ENCODE assay signal across 22 cellular contexts in the genomic region with DNA sequence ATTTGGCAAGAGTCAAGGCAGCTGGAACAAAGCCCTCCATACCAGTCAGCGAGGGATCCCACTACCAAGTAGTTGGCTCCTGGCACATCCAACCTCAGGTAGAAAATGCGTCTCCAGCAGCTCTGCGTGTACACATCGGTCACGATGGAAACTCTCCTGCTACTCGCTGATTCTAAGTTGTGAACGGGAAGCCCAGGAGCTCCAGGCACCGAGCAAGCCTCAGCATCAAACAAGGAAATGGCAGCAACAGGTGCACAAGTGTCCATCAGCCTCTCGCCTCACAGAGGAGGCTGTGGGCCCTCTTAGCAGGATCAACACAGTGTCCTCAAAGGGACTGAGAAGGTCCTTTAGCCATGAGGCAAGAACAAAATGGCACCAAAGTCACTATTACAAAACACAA.
"Had no signal": no experiment of that assay in that cellular context is flagged by ENCODE, and none has a peak within 500 bp of the region (broad histone marks: within the 10 kb centered on the region; RNA-seq: fewer than 3 reads in every experiment).

No MANE protein-coding gene starts in this region.

- H3K36me3 ChIP-seq: adrenal gland, MG63 had no signal

- DNase-seq: activated CD4-positive, alpha-beta memory T cell treated with anti-CD3 and anti-CD28 coated beads, Interleukin-2, amount 10 ng/mL, durations not matched to agents 7 days and 5 days; activated CD4-positive, alpha-beta T cell treated with anti-CD3 and anti-CD28 coated beads for 36 hours; activated CD4-positive, alpha-beta T cell treated with anti-CD3 and anti-CD28 coated beads, Interleukin-2, amount 50 U/mL, for 1 hour; activated naive CD4-positive, alpha-beta T cell treated with anti-CD3 and anti-CD28 coated beads, Interleukin-2, amount 50 U/mL, for 16 hours; activated naive CD8-positive, alpha-beta T cell treated with anti-CD3 and anti-CD28 coated beads, Interleukin-2, amount 10 ng/mL, durations not matched to agents 7 days and 5 days; activated T-cell treated with anti-CD3 and anti-CD28 coated beads, Interleukin-2, amount 50 U/mL, for 4 hours; anterior cingulate cortex; MG63; MV-4-11; NCI-H1092 treated with DMSO at 0.1 percent for 48 hours; NCI-H1417 treated with DMSO at 0.1 percent for 48 hours; NCI-H1694; NCI-H2081; NCI-H446; NCI-H524; SIG-M5; T-cell; T-helper 2 cell; T1000 had no signal

- H3K4me1 Mint-ChIP-seq: activated CD4-positive, alpha-beta memory T cell treated with anti-CD3 and anti-CD28 coated beads, Interleukin-2, amount 10 ng/mL, durations not matched to agents 7 days and 5 days; activated CD4-positive, alpha-beta T cell treated with anti-CD3 and anti-CD28 coated beads for 36 hours; activated naive CD8-positive, alpha-beta T cell treated with anti-CD3 and anti-CD28 coated beads, Interleukin-2, amount 10 ng/mL, durations not matched to agents 7 days and 5 days; activated T-helper 17 cell treated with anti-CD3 and anti-CD28 coated beads, Interleukin-2, amount 50 U/mL, for 72 hours; T-cell had no signal

- H3K4me3 ChIP-seq: adrenal gland, MG63 had no signal

- H3K27me3 Mint-ChIP-seq: activated CD4-positive, alpha-beta memory T cell treated with anti-CD3 and anti-CD28 coated beads, Interleukin-2, amount 10 ng/mL, durations not matched to agents 7 days and 5 days; activated CD4-positive, alpha-beta T cell treated with anti-CD3 and anti-CD28 coated beads for 36 hours; activated naive CD8-positive, alpha-beta T cell treated with anti-CD3 and anti-CD28 coated beads, Interleukin-2, amount 10 ng/mL, durations not matched to agents 7 days and 5 days had no signal

- H3K36me3 Mint-ChIP-seq: activated naive CD8-positive, alpha-beta T cell treated with anti-CD3 and anti-CD28 coated beads, Interleukin-2, amount 10 ng/mL, durations not matched to agents 7 days and 5 days; T-cell had no signal

- H3K9me3 Mint-ChIP-seq: activated naive CD8-positive, alpha-beta T cell treated with anti-CD3 and anti-CD28 coated beads, Interleukin-2, amount 10 ng/mL, durations not matched to agents 7 days and 5 days; activated T-helper 17 cell treated with anti-CD3 and anti-CD28 coated beads, Interleukin-2, amount 50 U/mL, for 72 hours had no signal

- H3K9me3 ChIP-seq: adrenal gland, MG63 had no signal

- H3K4me1 ChIP-seq: adrenal gland had no signal

- ATAC-seq: activated CD4-positive, alpha-beta T cell treated with anti-CD3 and anti-CD28 coated beads for 36 hours; activated T-cell treated with anti-CD3 and anti-CD28 coated beads, Interleukin-2, amount 50 U/mL, for 4 hours; activated T-helper 17 cell treated with anti-CD3 and anti-CD28 coated beads, Interleukin-2, amount 50 U/mL, for 72 hours; T-cell had no signal

- FAIRE-seq: TTC549 had no signal

- H3K27ac ChIP-seq: adrenal gland had no signal

- H3K27ac Mint-ChIP-seq: activated CD4-positive, alpha-beta memory T cell treated with anti-CD3 and anti-CD28 coated beads, Interleukin-2, amount 10 ng/mL, durations not matched to agents 7 days and 5 days; activated CD4-positive, alpha-beta T cell treated with anti-CD3 and anti-CD28 coated beads for 36 hours; activated naive CD8-positive, alpha-beta T cell treated with anti-CD3 and anti-CD28 coated beads, Interleukin-2, amount 10 ng/mL, durations not matched to agents 7 days and 5 days; activated T-helper 17 cell treated with anti-CD3 and anti-CD28 coated beads, Interleukin-2, amount 50 U/mL, for 72 hours; T-cell had no signal

- H3K4me3 Mint-ChIP-seq: activated CD4-positive, alpha-beta memory T cell treated with anti-CD3 and anti-CD28 coated beads, Interleukin-2, amount 10 ng/mL, durations not matched to agents 7 days and 5 days; activated CD4-positive, alpha-beta T cell treated with anti-CD3 and anti-CD28 coated beads for 36 hours; activated naive CD8-positive, alpha-beta T cell treated with anti-CD3 and anti-CD28 coated beads, Interleukin-2, amount 10 ng/mL, durations not matched to agents 7 days and 5 days; activated T-cell treated with anti-CD3 and anti-CD28 coated beads, Interleukin-2, amount 50 U/mL, for 4 hours; activated T-helper 17 cell treated with anti-CD3 and anti-CD28 coated beads, Interleukin-2, amount 50 U/mL, for 72 hours; T-cell had no signal
